In genomic region chr3:170844377-170844776, GRCh38 we compare ENCODE assay signal across 31 cellular contexts.
"Had no signal": no experiment of that assay in that cellular context is flagged by ENCODE, and none has a peak within 500 bp of the region (broad histone marks: within the 10 kb centered on the region; RNA-seq: fewer than 3 reads in every experiment).

No MANE protein-coding gene starts in this region.

- H3K36me3 Mint-ChIP-seq: natural killer cell treated with Interleukin-12 subunit alpha and Interleukin-12 subunit beta and Interleukin-15 and Interleukin-18, amount 100 ng/mL, for 72 hours; neural progenitor cell; stimulated activated memory B cell treated with anti-CD40 and anti-IgM and Interleukin-4, amounts not matched to agents 10 μg/mL and 1 μg/mL and 100 μg/mL, for 72 hours; type B pancreatic cell had no signal

- DNase-seq: naive thymus-derived CD8-positive, alpha-beta T cell; occipital lobe; ovary; posterior cingulate gyrus; psoas muscle; right cardiac atrium; spleen; stimulated activated CD4-positive, alpha-beta T cell treated with anti-CD3 and anti-CD28 coated beads, Interleukin-12 subunit alpha, Interleukin-12 subunit beta, amount 100 ng/mL, for 4 hours; stimulated activated CD4-positive, alpha-beta T cell treated with anti-CD3 and anti-CD28 coated beads, Interleukin-1b, Interleukin-23, amount 100 ng/mL, for 48 hours; stimulated activated CD4-positive, alpha-beta T cell treated with anti-CD3 and anti-CD28 coated beads, Interleukin-4, amount 100 ng/mL, for 1 hour; stimulated activated CD4-positive, alpha-beta T cell treated with anti-CD3 and anti-CD28 coated beads, Interleukin-4, amount 100 ng/mL, for 4 hours; stimulated activated CD8-positive, alpha-beta memory T cell treated with anti-CD3 and anti-CD28 coated beads, Interleukin-4, amount 100 ng/mL, for 48 hours; stimulated activated naive CD4-positive, alpha-beta T cell; stimulated activated naive CD8-positive, alpha-beta T cell treated with anti-CD3 and anti-CD28 coated beads, Interleukin-15, amount 100 ng/mL, for 72 hours; stimulated activated naive CD8-positive, alpha-beta T cell treated with anti-CD3 and anti-CD28 coated beads, Interleukin-15, Interleukin-2, amounts not matched to agents 100 U/mL and 50 U/mL, for 24 hours; substantia nigra; testis; tibial artery; transverse colon; upper lobe of right lung had no signal

- H3K9me3 ChIP-seq: ovary, psoas muscle, suprapubic skin, testis, tibial artery, transverse colon, upper lobe of right lung, vagina had no signal

- H3K27me3 ChIP-seq: neural progenitor cell, ovary, spleen, suprapubic skin, testis, tibial artery, upper lobe of right lung, vagina had no signal

- H3K9me3 Mint-ChIP-seq: natural killer cell treated with Interleukin-12 subunit alpha and Interleukin-12 subunit beta and Interleukin-15 and Interleukin-18, amount 100 ng/mL, for 72 hours; neural progenitor cell; stimulated activated memory B cell treated with anti-CD40 and anti-IgM and Interleukin-4, amounts not matched to agents 10 μg/mL and 1 μg/mL and 100 μg/mL, for 72 hours; stimulated activated naive CD8-positive, alpha-beta T cell treated with anti-CD3 and anti-CD28 coated beads, Interleukin-15, amount 100 ng/mL, for 72 hours; type B pancreatic cell had no signal

- H3K4me1 ChIP-seq: neural progenitor cell, parathyroid adenoma, psoas muscle, spleen, suprapubic skin, testis, tibial artery, transverse colon, upper lobe of right lung, vagina had no signal

- H3K79me2 ChIP-seq: parathyroid adenoma had no signal

- H3K4me1 Mint-ChIP-seq: stimulated activated memory B cell treated with anti-CD40 and anti-IgM and Interleukin-4, amounts not matched to agents 10 μg/mL and 1 μg/mL and 100 μg/mL, for 72 hours; stimulated activated naive CD8-positive, alpha-beta T cell treated with anti-CD3 and anti-CD28 coated beads, Interleukin-15, amount 100 ng/mL, for 72 hours had no signal

- H3K27ac Mint-ChIP-seq: naive thymus-derived CD8-positive, alpha-beta T cell; natural killer cell treated with Interleukin-12 subunit alpha and Interleukin-12 subunit beta and Interleukin-15 and Interleukin-18, amount 100 ng/mL, for 72 hours; neural progenitor cell; progenitor cell of endocrine pancreas; stimulated activated memory B cell treated with anti-CD40 and anti-IgM and Interleukin-4, amounts not matched to agents 10 μg/mL and 1 μg/mL and 100 μg/mL, for 72 hours; stimulated activated naive CD8-positive, alpha-beta T cell treated with anti-CD3 and anti-CD28 coated beads, Interleukin-15, amount 100 ng/mL, for 72 hours; type B pancreatic cell had no signal

- H3K9ac ChIP-seq: neural progenitor cell, parathyroid adenoma had no signal

- H3K36me3 ChIP-seq: neural progenitor cell, ovary, spleen, suprapubic skin, tibial artery, transverse colon, upper lobe of right lung, vagina had no signal

- ATAC-seq: naive thymus-derived CD8-positive, alpha-beta T cell; natural killer cell treated with Interleukin-12 subunit alpha and Interleukin-12 subunit beta and Interleukin-15 and Interleukin-18, amount 100 ng/mL, for 72 hours; psoas muscle; right cardiac atrium; sciatic nerve; stimulated activated memory B cell treated with anti-CD40 and anti-IgM and Interleukin-4, amounts not matched to agents 10 μg/mL and 1 μg/mL and 100 μg/mL, for 72 hours; stimulated activated naive CD8-positive, alpha-beta T cell treated with anti-CD3 and anti-CD28 coated beads, Interleukin-15, amount 100 ng/mL, for 72 hours; stimulated activated naive CD8-positive, alpha-beta T cell treated with anti-CD3 and anti-CD28 coated beads, Interleukin-15, Interleukin-2, amounts not matched to agents 100 U/mL and 50 U/mL, for 24 hours; upper lobe of right lung had no signal

- H3K27me3 Mint-ChIP-seq: stimulated activated memory B cell treated with anti-CD40 and anti-IgM and Interleukin-4, amounts not matched to agents 10 μg/mL and 1 μg/mL and 100 μg/mL, for 72 hours had no signal

- H3K4me2 ChIP-seq: neural progenitor cell, smooth muscle cell had no signal

- H3K27ac ChIP-seq: neural progenitor cell, ovary, parathyroid adenoma, psoas muscle, skin epidermis, spleen, suprapubic skin, testis, tibial artery, transverse colon, upper lobe of right lung, vagina had no signal

- H2AFZ ChIP-seq: neural progenitor cell, parathyroid adenoma had no signal

- H3K4me3 Mint-ChIP-seq: naive thymus-derived CD8-positive, alpha-beta T cell; natural killer cell treated with Interleukin-12 subunit alpha and Interleukin-12 subunit beta and Interleukin-15 and Interleukin-18, amount 100 ng/mL, for 72 hours; neural progenitor cell; stimulated activated memory B cell treated with anti-CD40 and anti-IgM and Interleukin-4, amounts not matched to agents 10 μg/mL and 1 μg/mL and 100 μg/mL, for 72 hours; stimulated activated naive CD8-positive, alpha-beta T cell treated with anti-CD3 and anti-CD28 coated beads, Interleukin-15, amount 100 ng/mL, for 72 hours; type B pancreatic cell had no signal

- H3K4me3 ChIP-seq: neural progenitor cell, ovary, psoas muscle, skin epidermis, smooth muscle cell, spleen, suprapubic skin, testis, tibial artery, transverse colon, upper lobe of right lung, vagina had no signal
